ENCODE assay signal across 9 cellular contexts in genomic region chr21:35697321-35697808, GRCh38.
DNase-seq lines count a peak whose midpoint lies in the region; ATAC-seq and TF ChIP-seq lines count a peak whose summit lies in the region.
"Had no signal": no experiment of that assay in that cellular context is flagged by ENCODE, and none has a peak within 500 bp of the region (broad histone marks: within the 10 kb centered on the region; RNA-seq: fewer than 3 reads in every experiment).

No MANE protein-coding gene starts in this region.

- intact Hi-C loops in activated CD4-positive, alpha-beta T cell treated with anti-CD3 and anti-CD28 coated beads for 36 hours (cut with DNase I, micrococcal nuclease), result no loop called here
- intact Hi-C loops in tibial artery (cut with DNase I; ENCODE audit: low total_unique reads), result no loop called here

- H3K9me3 ChIP-seq in SJCRH30 (replicated peaks) (no peaks in the 10 kb centered on the region), right atrium auricular region (no peaks in the 10 kb centered on the region), tibial artery (no peaks in the 10 kb centered on the region), HAP-1 (no peaks in the 10 kb centered on the region; the same call in 1 of the 2 replicates)

- no peak for TF ChIP-seq CTCF in right atrium auricular region (IDR thresholded peaks at IDR 0.05)
- TF ChIP-seq CTCF in tibial artery (IDR thresholded peaks at IDR 0.05), result no peak

- H3K9me3 Mint-ChIP-seq in activated CD4-positive, alpha-beta T cell treated with anti-CD3 and anti-CD28 coated beads for 36 hours (ENCODE audit: low read depth), result no peaks in the 10 kb centered on the region

- ATAC-seq in activated CD4-positive, alpha-beta T cell treated with anti-CD3 and anti-CD28 coated beads for 36 hours, result no peak
- no peak for ATAC-seq in HG02840 (IDR thresholded peaks at IDR 0.05; ENCODE audit: low FRiP score, unreplicated experiment)
- ATAC-seq in HG02759 (IDR thresholded peaks at IDR 0.05; ENCODE audit: unreplicated experiment), result no peak

- H3K36me3 Mint-ChIP-seq in activated CD4-positive, alpha-beta T cell treated with anti-CD3 and anti-CD28 coated beads for 36 hours (ENCODE audit: low read depth), result no peaks in the 10 kb centered on the region

- peaks cover 9% of the 10 kb centered on the region for H3K4me1 Mint-ChIP-seq in activated CD4-positive, alpha-beta T cell treated with anti-CD3 and anti-CD28 coated beads for 36 hours
- H3K4me1 Mint-ChIP-seq: B cell had no signal

- DNase-seq in activated CD4-positive, alpha-beta T cell treated with anti-CD3 and anti-CD28 coated beads for 36 hours, result peak; percentile 16
- no peak for DNase-seq in activated CD4-positive, alpha-beta T cell treated with anti-CD3 and anti-CD28 coated beads for 1 hour
- peak; percentile 84 to 88 for DNase-seq in SJCRH30
- peak; percentile 63 for DNase-seq in right atrium auricular region (ENCODE audit: low spot score)
- DNase-seq in tibial artery, result peak; percentile 70 to 74
- no peak for DNase-seq in HAP-1 (ENCODE audit: low spot score in 2 of 2)

- no peak overlapping the region for H3K27ac ChIP-seq in SJCRH30
- H3K27ac ChIP-seq in right atrium auricular region, result no peak overlapping the region
- no peak overlapping the region for H3K27ac ChIP-seq in tibial artery

- in situ Hi-C loops in HAP-1 (cut with MboI; ENCODE audit: low sequenced_read_pairs), result no loop called here

- no peak overlapping the region for H3K4me3 ChIP-seq in SJCRH30
- H3K4me3 ChIP-seq in right atrium auricular region, result no peak overlapping the region
- H3K4me3 ChIP-seq in tibial artery, result no peak overlapping the region
- no peak overlapping the region for H3K4me3 ChIP-seq in HAP-1

- CTCF ChIA-PET in activated CD4-positive, alpha-beta T cell treated with anti-CD3 and anti-CD28 coated beads for 36 hours (lab: Charles Lee), result interaction anchor here (0.7 kb wide), 1 partner anchor 37 kb away, joined by 3 read pairs; no protein-coding TSS in a partner anchor

- H3K27me3 ChIP-seq in SJCRH30, result no peaks in the 10 kb centered on the region
- H3K27me3 ChIP-seq in right atrium auricular region, result no peaks in the 10 kb centered on the region
- H3K27me3 ChIP-seq in tibial artery, result no peaks in the 10 kb centered on the region
- no peaks in the 10 kb centered on the region for H3K27me3 ChIP-seq in HAP-1 (ENCODE audit: low read depth)

- H3K27me3 Mint-ChIP-seq in activated CD4-positive, alpha-beta T cell treated with anti-CD3 and anti-CD28 coated beads for 36 hours, result peaks cover 11% of the 10 kb centered on the region

- no peak overlapping the region for H3K27ac Mint-ChIP-seq in activated CD4-positive, alpha-beta T cell treated with anti-CD3 and anti-CD28 coated beads for 36 hours
- H3K27ac Mint-ChIP-seq: B cell had no signal

- H3K36me3 ChIP-seq in SJCRH30 (no peaks in the 10 kb centered on the region), right atrium auricular region (no peaks in the 10 kb centered on the region), tibial artery (no peaks in the 10 kb centered on the region), HAP-1 (replicated peaks) (no peaks in the 10 kb centered on the region)

- H3K4me1 ChIP-seq in SJCRH30 (peaks cover 16% of the 10 kb centered on the region), right atrium auricular region (peaks cover 0 to 15% of the 10 kb centered on the region in 2 donors), tibial artery (peaks cover 0 to 10% (median 6%) of the 10 kb centered on the region in 4 donors), HAP-1 (no peaks in the 10 kb centered on the region)

- POLR2A ChIA-PET in activated CD4-positive, alpha-beta T cell treated with anti-CD3 and anti-CD28 coated beads for 36 hours (lab: Charles Lee), result interaction anchor here (0.6 kb wide), 1 partner anchor 1154 kb away, joined by 3 read pairs; no protein-coding TSS in a partner anchor

- H3K4me3 Mint-ChIP-seq in activated CD4-positive, alpha-beta T cell treated with anti-CD3 and anti-CD28 coated beads for 36 hours, result no peak overlapping the region
- H3K4me3 Mint-ChIP-seq: B cell had no signal

Comparison
In these comparisons a context has a peak if more than half of its experiments do, and no peak if none do; other contexts are left out.
1. DNase-seq: peak in activated CD4-positive, alpha-beta T cell treated with anti-CD3 and anti-CD28 coated beads for 36 hours (single experiment), SJCRH30 (2 of 2), right atrium auricular region (single experiment) and tibial artery (2 of 2); none in activated CD4-positive, alpha-beta T cell treated with anti-CD3 and anti-CD28 coated beads for 1 hour (single experiment) and HAP-1 (0 of 2).